18 cellular contexts compared by ENCODE assay signal in the genomic region with DNA sequence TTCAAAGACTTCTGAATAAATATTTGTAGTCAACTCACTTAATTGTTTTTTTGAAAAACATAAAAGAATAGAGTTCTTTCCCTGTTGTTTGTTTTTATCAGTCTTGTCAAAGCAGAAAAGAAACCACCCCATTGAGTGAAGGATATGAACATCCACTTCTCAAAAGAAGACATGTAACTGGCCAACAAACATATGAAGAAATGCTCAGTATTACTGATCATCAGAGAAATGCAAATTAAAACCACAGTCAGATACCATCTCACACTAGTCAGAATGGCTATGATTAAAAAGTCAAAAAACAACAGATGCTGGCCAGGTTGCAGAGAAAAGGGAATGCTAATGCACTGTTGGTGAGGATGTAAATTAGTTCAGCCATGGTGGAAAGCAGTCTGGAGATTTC.
A peak's percentile ranks its signal among the peaks of the same experiment; 100 is the strongest.
DNase-seq lines count a peak whose midpoint lies in the region; ATAC-seq and TF ChIP-seq lines count a peak whose summit lies in the region.
"Had no signal": no experiment of that assay in that cellular context is flagged by ENCODE, and none has a peak within 500 bp of the region (broad histone marks: within the 10 kb centered on the region; RNA-seq: fewer than 3 reads in every experiment).

No MANE protein-coding gene starts in this region.

- peak; percentile 20 for DNase-seq in AG10803 (ENCODE audit: low read depth)
- DNase-seq in AG08396 (ENCODE audit: low spot score), result no peak
- DNase-seq in stimulated activated CD4-positive, alpha-beta T cell treated with anti-CD3 and anti-CD28 coated beads, Interleukin-4, amount 100 ng/mL, for 24 hours, result no peak
- no peak for DNase-seq in cerebellar cortex (ENCODE audit: low spot score)
- DNase-seq: activated CD4-positive, alpha-beta T cell treated with anti-CD3 and anti-CD28 coated beads, Interleukin-2, amount 10 ng/mL, durations not matched to agents 7 days and 5 days; activated T-cell treated with anti-CD3 and anti-CD28 coated beads for 4 hours; CD4-positive, alpha-beta T cell; MV-4-11; NCI-H2081 treated with DMSO at 0.1 percent for 48 hours; stimulated activated CD8-positive, alpha-beta memory T cell treated with anti-CD3 and anti-CD28 coated beads, Interleukin-4, amount 100 ng/mL, for 48 hours had no signal

- no peak overlapping the region for H3K4me3 ChIP-seq in AG10803 (ENCODE audit: low read length)
- H3K4me3 ChIP-seq: cardiac muscle cell, SK-N-MC had no signal

- TF ChIP-seq CTCF in AG10803 (conservative IDR thresholded peaks at IDR 0.05; ENCODE audit: low read length), result no peak

- ATAC-seq in GM19025 (IDR thresholded peaks at IDR 0.05; ENCODE audit: low read depth, unreplicated experiment), result peak; percentile 50
- ATAC-seq in HG02759 (IDR thresholded peaks at IDR 0.05; ENCODE audit: unreplicated experiment), result peak; percentile 46
- ATAC-seq in HG03558 (IDR thresholded peaks at IDR 0.05; ENCODE audit: extremely low read depth, unreplicated experiment), result peak; percentile 75
- no peak for ATAC-seq in GM18505 (IDR thresholded peaks at IDR 0.05; ENCODE audit: unreplicated experiment)
- ATAC-seq: activated naive CD4-positive, alpha-beta T cell treated with anti-CD3 and anti-CD28 coated beads, Interleukin-2, amount 50 U/mL, for 72 hours; sciatic nerve had no signal

- TF ChIP-seq POLR2A in GM18505 (IDR thresholded peaks at IDR 0.05; ENCODE audit: borderline replicate concordance, extremely low read depth, insufficient read depth, insufficient read length), result no peak
